ENCODE assay signal across 8 cellular contexts in the genomic region with DNA sequence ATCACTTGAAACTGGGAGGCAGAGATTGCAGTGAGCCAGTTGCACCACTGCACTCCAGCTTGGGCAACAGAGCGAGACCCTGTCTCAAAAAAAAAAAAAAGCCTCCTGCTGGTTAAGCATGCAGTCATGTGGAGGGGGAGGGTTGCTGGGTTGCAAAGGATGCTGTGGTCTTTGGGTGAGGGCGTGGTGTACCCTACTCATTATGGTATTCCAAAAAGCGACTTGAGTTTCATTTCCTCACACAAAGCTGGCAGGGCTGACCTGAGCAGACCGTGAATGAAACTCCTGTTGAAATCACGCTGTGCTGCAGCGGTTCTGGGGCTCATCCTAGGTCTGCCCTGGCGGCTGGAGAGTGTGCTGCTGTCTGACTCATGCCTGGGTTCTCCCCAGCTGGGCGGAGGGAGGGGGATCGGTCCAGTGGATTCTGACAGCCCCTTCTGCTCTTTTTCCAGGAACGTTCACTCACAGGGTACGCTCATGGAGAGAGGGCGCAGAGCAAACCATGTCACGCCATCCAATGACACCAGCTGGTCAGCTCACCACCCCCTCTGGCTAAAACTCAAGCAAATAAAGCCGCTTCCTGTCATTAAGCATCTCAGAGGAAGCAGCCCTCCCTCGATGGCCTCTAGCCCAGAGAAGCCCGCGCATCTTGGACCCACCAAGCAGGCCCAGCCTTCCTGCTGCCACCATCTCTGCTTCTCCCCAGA.
DNase-seq lines count a peak whose midpoint lies in the region; ATAC-seq and TF ChIP-seq lines count a peak whose summit lies in the region.

No MANE protein-coding gene starts in this region.

- CTCF ChIA-PET in HEK293 (lab: Yijun Ruan, JAX), result interaction anchor here (0.8 to 1.5 kb wide), 4 partner anchors 15 to 525 kb away, joined by 3 to 5 read pairs (median 4); no protein-coding TSS in a partner anchor
- CTCF ChIA-PET in activated CD4-positive, alpha-beta T cell treated with anti-CD3 and anti-CD28 coated beads for 36 hours (lab: Charles Lee), result interaction anchor here (0.7 to 1.0 kb wide), 3 partner anchors 17 to 511 kb away, joined by 3 to 6 read pairs (median 3); no protein-coding TSS in a partner anchor

- H3K4me3 ChIP-seq in HEK293 (ENCODE audit: low read depth, low read length), result no peak overlapping the region
- no peak overlapping the region for H3K4me3 ChIP-seq in epithelial cell of proximal tubule (ENCODE audit: low read depth, low read length)

- H3K36me3 ChIP-seq in HEK293 (ENCODE audit: control insufficient read depth in 2 of 2, insufficient read depth in 1 of 2, low read length in 2 of 2), result peaks cover 0 to 3% of the 10 kb centered on the region in 2 experiments; a peak in 1 of 3 replicates

- H3K9me3 ChIP-seq in HEK293 (ENCODE audit: control insufficient read depth, insufficient read depth, low read depth, low read length), result no peaks in the 10 kb centered on the region

- no peaks in the 10 kb centered on the region for H3K9me3 Mint-ChIP-seq in activated CD4-positive, alpha-beta T cell treated with anti-CD3 and anti-CD28 coated beads for 36 hours (ENCODE audit: low read depth)

- POLR2A ChIA-PET in HEK293 (lab: Yijun Ruan, JAX), result interaction anchor here (0.7 to 2.6 kb wide), 4 partner anchors 8 to 166 kb away, joined by 3 to 8 read pairs (median 4); no protein-coding TSS in a partner anchor
- POLR2A ChIA-PET in activated CD4-positive, alpha-beta T cell treated with anti-CD3 and anti-CD28 coated beads for 36 hours (lab: Charles Lee), result no interaction called here

- no peaks in the 10 kb centered on the region for H3K36me3 Mint-ChIP-seq in activated CD4-positive, alpha-beta T cell treated with anti-CD3 and anti-CD28 coated beads for 36 hours (ENCODE audit: low read depth)

- TF ChIP-seq POLR2A in GM15510 (IDR thresholded peaks at IDR 0.05; ENCODE audit: borderline replicate concordance, extremely low read depth, insufficient read length), result peak; percentile 55

- H3K4me3 Mint-ChIP-seq in activated CD4-positive, alpha-beta T cell treated with anti-CD3 and anti-CD28 coated beads for 36 hours, result peak overlapping the region; percentile 8

- H3K27me3 Mint-ChIP-seq in activated CD4-positive, alpha-beta T cell treated with anti-CD3 and anti-CD28 coated beads for 36 hours, result no peaks in the 10 kb centered on the region

- peak; percentile 99 for ATAC-seq in activated CD4-positive, alpha-beta T cell treated with anti-CD3 and anti-CD28 coated beads for 36 hours

- peaks cover 39% of the 10 kb centered on the region for H3K4me1 ChIP-seq in HEK293 (ENCODE audit: control insufficient read depth, insufficient read depth, low read length)

- DNase-seq in NCI-H1092 (lab: John Stamatoyannopoulos, UW) (peak; percentile 60), epithelial cell of proximal tubule (ENCODE audit: low read depth) (no peak), pulmonary artery endothelial cell (ENCODE audit: low read depth, low spot score) (peak; percentile 17), SW480 (ENCODE audit: low spot score) (no peak), NCI-H187 treated with DMSO at 0.1 percent for 48 hours (lab: John Stamatoyannopoulos, UW) (no peak)
- peak; percentile 81 for DNase-seq in activated CD4-positive, alpha-beta T cell treated with anti-CD3 and anti-CD28 coated beads for 36 hours

- no peak overlapping the region for H3K27ac Mint-ChIP-seq in activated CD4-positive, alpha-beta T cell treated with anti-CD3 and anti-CD28 coated beads for 36 hours

- H3K4me1 Mint-ChIP-seq in activated CD4-positive, alpha-beta T cell treated with anti-CD3 and anti-CD28 coated beads for 36 hours, result peaks cover 27% of the 10 kb centered on the region

- TF ChIP-seq CTCF in HEK293 (tag by site-specific recombination; IDR thresholded peaks at IDR 0.05), result no peak; the same call in 1 of the 2 replicates
- peak; percentile 6 for TF ChIP-seq CTCF in epithelial cell of proximal tubule (conservative IDR thresholded peaks at IDR 0.05; ENCODE audit: low read depth, low read length)

- intact Hi-C loops in activated CD4-positive, alpha-beta T cell treated with anti-CD3 and anti-CD28 coated beads for 36 hours (cut with DNase I, micrococcal nuclease), result loop anchor here (5.0 to 10.0 kb wide), 4 partner anchors 171 to 541 kb away; a partner anchor contains a TSS

- H3K27ac ChIP-seq in HEK293 (ENCODE audit: extremely low read depth, low read depth, low read length), result peak overlapping the region; percentile 47

TF ChIP-seq in HEK293, 187 proteins besides CTCF, POLR2A, EP300 and RAD21 (continues in another document):
- no peak for TF ChIP-seq ZNF132 (tag by site-specific recombination; IDR thresholded peaks at IDR 0.05; ENCODE audit: borderline replicate concordance)
- no peak for TF ChIP-seq ZNF133 (tag by site-specific recombination; IDR thresholded peaks at IDR 0.05)
- no peak for TF ChIP-seq ZNF169 (tag by site-specific recombination; IDR thresholded peaks at IDR 0.05)
- TF ChIP-seq, protein P1, sequence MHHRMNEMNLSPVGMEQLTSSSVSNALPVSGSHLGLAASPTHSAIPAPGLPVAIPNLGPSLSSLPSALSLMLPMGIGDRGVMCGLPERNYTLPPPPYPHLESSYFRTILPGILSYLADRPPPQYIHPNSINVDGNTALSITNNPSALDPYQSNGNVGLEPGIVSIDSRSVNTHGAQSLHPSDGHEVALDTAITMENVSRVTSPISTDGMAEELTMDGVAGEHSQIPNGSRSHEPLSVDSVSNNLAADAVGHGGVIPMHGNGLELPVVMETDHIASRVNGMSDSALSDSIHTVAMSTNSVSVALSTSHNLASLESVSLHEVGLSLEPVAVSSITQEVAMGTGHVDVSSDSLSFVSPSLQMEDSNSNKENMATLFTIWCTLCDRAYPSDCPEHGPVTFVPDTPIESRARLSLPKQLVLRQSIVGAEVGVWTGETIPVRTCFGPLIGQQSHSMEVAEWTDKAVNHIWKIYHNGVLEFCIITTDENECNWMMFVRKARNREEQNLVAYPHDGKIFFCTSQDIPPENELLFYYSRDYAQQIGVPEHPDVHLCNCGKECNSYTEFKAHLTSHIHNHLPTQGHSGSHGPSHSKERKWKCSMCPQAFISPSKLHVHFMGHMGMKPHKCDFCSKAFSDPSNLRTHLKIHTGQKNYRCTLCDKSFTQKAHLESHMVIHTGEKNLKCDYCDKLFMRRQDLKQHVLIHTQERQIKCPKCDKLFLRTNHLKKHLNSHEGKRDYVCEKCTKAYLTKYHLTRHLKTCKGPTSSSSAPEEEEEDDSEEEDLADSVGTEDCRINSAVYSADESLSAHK (tag by site-specific recombination; IDR thresholded peaks at IDR 0.05), result no peak
- peak; percentile 20; the same call in 1 of the 2 replicates for TF ChIP-seq FEZF1 (tag by site-specific recombination; IDR thresholded peaks at IDR 0.05)
- TF ChIP-seq ZNF571 (tag by site-specific recombination; IDR thresholded peaks at IDR 0.05), result no peak
- TF ChIP-seq HOXD13 (CRISPR knock-in tag; IDR thresholded peaks at IDR 0.05; ENCODE audit: borderline replicate concordance), result no peak
- TF ChIP-seq OVOL3 (tag by site-specific recombination; IDR thresholded peaks at IDR 0.05), result no peak
- no peak for TF ChIP-seq ZNF155 (tag by site-specific recombination; IDR thresholded peaks at IDR 0.05)
- TF ChIP-seq ZNF677 (tag by site-specific recombination; IDR thresholded peaks at IDR 0.05), result no peak
- TF ChIP-seq ZNF624 (tag by site-specific recombination; IDR thresholded peaks at IDR 0.05), result no peak
- peak; percentile 59 for TF ChIP-seq ZNF341 (tag by site-specific recombination; IDR thresholded peaks at IDR 0.05; ENCODE audit: low read depth)
- TF ChIP-seq KLF9 (tag by site-specific recombination; IDR thresholded peaks at IDR 0.05; ENCODE audit: low read depth), result 0 out of 2 replicates have a peak, but pooled peaks have one; percentile 30
- TF ChIP-seq, protein P2, sequence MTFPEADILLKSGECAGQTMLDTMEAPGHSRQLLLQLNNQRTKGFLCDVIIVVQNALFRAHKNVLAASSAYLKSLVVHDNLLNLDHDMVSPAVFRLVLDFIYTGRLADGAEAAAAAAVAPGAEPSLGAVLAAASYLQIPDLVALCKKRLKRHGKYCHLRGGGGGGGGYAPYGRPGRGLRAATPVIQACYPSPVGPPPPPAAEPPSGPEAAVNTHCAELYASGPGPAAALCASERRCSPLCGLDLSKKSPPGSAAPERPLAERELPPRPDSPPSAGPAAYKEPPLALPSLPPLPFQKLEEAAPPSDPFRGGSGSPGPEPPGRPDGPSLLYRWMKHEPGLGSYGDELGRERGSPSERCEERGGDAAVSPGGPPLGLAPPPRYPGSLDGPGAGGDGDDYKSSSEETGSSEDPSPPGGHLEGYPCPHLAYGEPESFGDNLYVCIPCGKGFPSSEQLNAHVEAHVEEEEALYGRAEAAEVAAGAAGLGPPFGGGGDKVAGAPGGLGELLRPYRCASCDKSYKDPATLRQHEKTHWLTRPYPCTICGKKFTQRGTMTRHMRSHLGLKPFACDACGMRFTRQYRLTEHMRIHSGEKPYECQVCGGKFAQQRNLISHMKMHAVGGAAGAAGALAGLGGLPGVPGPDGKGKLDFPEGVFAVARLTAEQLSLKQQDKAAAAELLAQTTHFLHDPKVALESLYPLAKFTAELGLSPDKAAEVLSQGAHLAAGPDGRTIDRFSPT (tag by site-specific recombination; IDR thresholded peaks at IDR 0.05), result no peak
- TF ChIP-seq ZNF37A (tag by site-specific recombination; IDR thresholded peaks at IDR 0.05), result no peak
- TF ChIP-seq MZF1 (tag by site-specific recombination; IDR thresholded peaks at IDR 0.05; ENCODE audit: borderline replicate concordance), result peak; percentile 48; the same call in 1 of the 2 replicates
- TF ChIP-seq, protein P3, sequence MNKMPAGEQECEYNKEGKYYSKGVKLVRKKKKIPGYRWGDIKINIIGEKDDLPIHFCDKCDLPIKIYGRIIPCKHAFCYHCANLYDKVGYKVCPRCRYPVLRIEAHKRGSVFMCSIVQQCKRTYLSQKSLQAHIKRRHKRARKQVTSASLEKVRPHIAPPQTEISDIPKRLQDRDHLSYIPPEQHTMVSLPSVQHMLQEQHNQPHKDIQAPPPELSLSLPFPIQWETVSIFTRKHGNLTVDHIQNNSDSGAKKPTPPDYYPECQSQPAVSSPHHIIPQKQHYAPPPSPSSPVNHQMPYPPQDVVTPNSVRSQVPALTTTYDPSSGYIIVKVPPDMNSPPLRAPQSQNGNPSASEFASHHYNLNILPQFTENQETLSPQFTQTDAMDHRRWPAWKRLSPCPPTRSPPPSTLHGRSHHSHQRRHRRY (tag by site-specific recombination; IDR thresholded peaks at IDR 0.05), result no peak
- no peak for TF ChIP-seq ZNF302 (tag by site-specific recombination; IDR thresholded peaks at IDR 0.05; ENCODE audit: low read depth)
- no peak for TF ChIP-seq ZNF416 (tag by site-specific recombination; IDR thresholded peaks at IDR 0.05)
- TF ChIP-seq EGR2 (tag by site-specific recombination; IDR thresholded peaks at IDR 0.05; ENCODE audit: low read depth), result no peak
- no peak for TF ChIP-seq ZNF10 (tag by site-specific recombination; IDR thresholded peaks at IDR 0.05)
- no peak for TF ChIP-seq SP2 (tag by site-specific recombination; IDR thresholded peaks at IDR 0.05)
- TF ChIP-seq YY1 (tag by site-specific recombination; IDR thresholded peaks at IDR 0.05), result no peak
- no peak for TF ChIP-seq ZNF221 (tag by site-specific recombination; IDR thresholded peaks at IDR 0.05; ENCODE audit: borderline replicate concordance)

Comparison
In these comparisons a context has a peak if more than half of its experiments do, and no peak if none do; other contexts are left out.
1. DNase-seq: peak in NCI-H1092 (single experiment), activated CD4-positive, alpha-beta T cell treated with anti-CD3 and anti-CD28 coated beads for 36 hours (single experiment) and pulmonary artery endothelial cell (single experiment); none in epithelial cell of proximal tubule (single experiment), SW480 (single experiment) and NCI-H187 treated with DMSO at 0.1 percent for 48 hours (single experiment).